ENCODE assay signal across 33 cellular contexts in the genomic region with DNA sequence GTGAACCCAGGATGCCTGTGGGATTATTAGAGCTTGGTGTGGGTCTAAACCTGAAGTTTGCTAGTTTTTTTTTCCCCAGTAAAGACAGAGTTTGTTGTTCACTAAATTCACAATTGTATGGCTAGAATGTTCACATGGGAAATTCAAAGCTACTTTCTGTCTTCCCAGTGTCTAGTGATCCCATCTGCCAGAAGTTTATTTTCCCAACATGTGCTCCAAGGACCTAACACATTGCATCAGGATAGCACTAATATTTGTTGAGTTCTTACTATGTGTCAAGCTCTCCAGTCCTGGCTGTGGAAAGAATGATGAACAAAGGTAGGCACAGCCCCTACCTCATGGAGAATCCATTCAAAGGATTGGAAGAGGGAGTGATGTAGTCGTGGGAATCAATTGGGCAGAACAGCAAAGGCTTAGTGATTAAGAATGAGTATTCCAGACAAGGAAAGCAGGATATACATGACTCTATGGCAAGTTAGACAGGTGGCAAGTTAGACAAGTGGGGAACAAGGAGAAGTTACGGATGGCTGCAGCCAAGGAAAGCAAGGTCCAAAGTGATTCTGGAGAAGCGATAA.
"Had no signal": no experiment of that assay in that cellular context is flagged by ENCODE, and none has a peak within 500 bp of the region (broad histone marks: within the 10 kb centered on the region; RNA-seq: fewer than 3 reads in every experiment).

No MANE protein-coding gene starts in this region.

- H3K36me3 Mint-ChIP-seq: activated naive CD4-positive, alpha-beta T cell treated with anti-CD3 and anti-CD28 coated beads, Interleukin-2, amount 10 ng/mL, durations not matched to agents 7 days and 5 days; activated naive CD8-positive, alpha-beta T cell treated with anti-CD3 and anti-CD28 coated beads, Interleukin-2, amount 10 ng/mL, durations not matched to agents 7 days and 5 days; naive thymus-derived CD4-positive, alpha-beta T cell; stimulated activated memory B cell treated with anti-CD40 and anti-IgM and Interleukin-4, amounts not matched to agents 10 μg/mL and 1 μg/mL and 100 μg/mL, for 72 hours had no signal

- H3K4me1 ChIP-seq: ascending aorta, esophagus muscularis mucosa, pancreas, prostate gland, sigmoid colon, upper lobe of left lung, vagina had no signal

- H3K27ac ChIP-seq: ascending aorta, brain microvascular endothelial cell, esophagus muscularis mucosa, pancreas, prostate gland, sigmoid colon, upper lobe of left lung, vagina, WERI-Rb-1 had no signal

- H3K4me3 ChIP-seq: ascending aorta, esophagus muscularis mucosa, pancreas, prostate gland, sigmoid colon, smooth muscle cell, upper lobe of left lung, vagina had no signal

- H3K4me2 ChIP-seq: smooth muscle cell had no signal

- H3K36me3 ChIP-seq: ascending aorta, brain microvascular endothelial cell, esophagus muscularis mucosa, pancreas, prostate gland, sigmoid colon, upper lobe of left lung, vagina, WERI-Rb-1 had no signal

- H3K4me3 Mint-ChIP-seq: activated naive CD4-positive, alpha-beta T cell treated with anti-CD3 and anti-CD28 coated beads, Interleukin-2, amount 10 ng/mL, durations not matched to agents 7 days and 5 days; activated naive CD8-positive, alpha-beta T cell treated with anti-CD3 and anti-CD28 coated beads, Interleukin-2, amount 10 ng/mL, durations not matched to agents 7 days and 5 days; activated T-helper 1 cell treated with anti-CD3 and anti-CD28 coated beads, Interleukin-12 subunit alpha, Interleukin-12 subunit beta, Interleukin-2, Interleukin-4 antibody, amounts not matched to agents 30 ng/mL and 10 ng/mL and 1 ng/mL, durations not matched to agents 14 hours and 24 hours and 36 hours; naive thymus-derived CD4-positive, alpha-beta T cell; stimulated activated memory B cell treated with anti-CD40 and anti-IgM and Interleukin-4, amounts not matched to agents 10 μg/mL and 1 μg/mL and 100 μg/mL, for 72 hours; stimulated activated naive CD8-positive, alpha-beta T cell treated with anti-CD3 and anti-CD28 coated beads, Interleukin-15, amount 100 ng/mL, for 72 hours had no signal

- H3K4me1 Mint-ChIP-seq: activated naive CD4-positive, alpha-beta T cell treated with anti-CD3 and anti-CD28 coated beads, Interleukin-2, amount 10 ng/mL, durations not matched to agents 7 days and 5 days; activated naive CD8-positive, alpha-beta T cell treated with anti-CD3 and anti-CD28 coated beads, Interleukin-2, amount 10 ng/mL, durations not matched to agents 7 days and 5 days; naive thymus-derived CD4-positive, alpha-beta T cell; stimulated activated memory B cell treated with anti-CD40 and anti-IgM and Interleukin-4, amounts not matched to agents 10 μg/mL and 1 μg/mL and 100 μg/mL, for 72 hours; stimulated activated naive CD8-positive, alpha-beta T cell treated with anti-CD3 and anti-CD28 coated beads, Interleukin-15, amount 100 ng/mL, for 72 hours had no signal

- H3K27ac Mint-ChIP-seq: activated naive CD4-positive, alpha-beta T cell treated with anti-CD3 and anti-CD28 coated beads, Interleukin-2, amount 10 ng/mL, durations not matched to agents 7 days and 5 days; activated naive CD8-positive, alpha-beta T cell treated with anti-CD3 and anti-CD28 coated beads, Interleukin-2, amount 10 ng/mL, durations not matched to agents 7 days and 5 days; activated T-helper 1 cell treated with anti-CD3 and anti-CD28 coated beads, Interleukin-12 subunit alpha, Interleukin-12 subunit beta, Interleukin-2, Interleukin-4 antibody, amounts not matched to agents 30 ng/mL and 10 ng/mL and 1 ng/mL, durations not matched to agents 14 hours and 24 hours and 36 hours; naive thymus-derived CD4-positive, alpha-beta T cell; stimulated activated memory B cell treated with anti-CD40 and anti-IgM and Interleukin-4, amounts not matched to agents 10 μg/mL and 1 μg/mL and 100 μg/mL, for 72 hours; stimulated activated naive CD8-positive, alpha-beta T cell treated with anti-CD3 and anti-CD28 coated beads, Interleukin-15, amount 100 ng/mL, for 72 hours had no signal

- H3K9me3 Mint-ChIP-seq: activated naive CD4-positive, alpha-beta T cell treated with anti-CD3 and anti-CD28 coated beads, Interleukin-2, amount 10 ng/mL, durations not matched to agents 7 days and 5 days; activated naive CD8-positive, alpha-beta T cell treated with anti-CD3 and anti-CD28 coated beads, Interleukin-2, amount 10 ng/mL, durations not matched to agents 7 days and 5 days had no signal

- DNase-seq: activated CD4-positive, alpha-beta T cell treated with anti-CD3 and anti-CD28 coated beads for 48 hours; activated CD4-positive, alpha-beta T cell treated with anti-CD3 and anti-CD28 coated beads, Interleukin-2, amount 50 U/mL, for 48 hours; activated CD8-positive, alpha-beta memory T cell treated with anti-CD3 and anti-CD28 coated beads, Interleukin-2, amount 50 U/mL, for 4 hours; activated gamma-delta T cell; activated naive CD4-positive, alpha-beta T cell treated with anti-CD3 and anti-CD28 coated beads, Interleukin-2, amount 10 ng/mL, durations not matched to agents 7 days and 5 days; activated naive CD8-positive, alpha-beta T cell treated with anti-CD3 and anti-CD28 coated beads, Interleukin-2, amount 10 ng/mL, durations not matched to agents 7 days and 5 days; activated T-cell treated with anti-CD3 and anti-CD28 coated beads, Interleukin-2, amount 50 U/mL, for 1 hour; brain microvascular endothelial cell; central memory CD4-positive, alpha-beta T cell; glutamatergic neuron; islet precursor cell; midbrain; naive thymus-derived CD4-positive, alpha-beta T cell; pancreas; sigmoid colon; stimulated activated CD4-positive, alpha-beta T cell treated with anti-CD3 and anti-CD28 coated beads, Interleukin-1b, Interleukin-23, amount 100 ng/mL, for 48 hours; stimulated activated CD4-positive, alpha-beta T cell treated with anti-CD3 and anti-CD28 coated beads, Interleukin-4, amount 100 ng/mL, for 4 hours; stimulated activated CD8-positive, alpha-beta memory T cell treated with anti-CD3 and anti-CD28 coated beads, Interleukin-4, amount 100 ng/mL, for 48 hours; stimulated activated naive CD8-positive, alpha-beta T cell treated with anti-CD3 and anti-CD28 coated beads, Interleukin-15, amount 100 ng/mL, for 72 hours; substantia nigra; T-helper 9 cell; upper lobe of left lung; WERI-Rb-1 had no signal

- H3K27me3 Mint-ChIP-seq: activated naive CD4-positive, alpha-beta T cell treated with anti-CD3 and anti-CD28 coated beads, Interleukin-2, amount 10 ng/mL, durations not matched to agents 7 days and 5 days; activated naive CD8-positive, alpha-beta T cell treated with anti-CD3 and anti-CD28 coated beads, Interleukin-2, amount 10 ng/mL, durations not matched to agents 7 days and 5 days; stimulated activated memory B cell treated with anti-CD40 and anti-IgM and Interleukin-4, amounts not matched to agents 10 μg/mL and 1 μg/mL and 100 μg/mL, for 72 hours; stimulated activated naive CD8-positive, alpha-beta T cell treated with anti-CD3 and anti-CD28 coated beads, Interleukin-15, amount 100 ng/mL, for 72 hours had no signal

- H3K27me3 ChIP-seq: ascending aorta, brain microvascular endothelial cell, esophagus muscularis mucosa, pancreas, sigmoid colon, upper lobe of left lung, vagina had no signal

- FAIRE-seq: endothelial cell of umbilical vein, frontal cortex, pancreas, TTC549 had no signal

- H3K9me3 ChIP-seq: ascending aorta, esophagus muscularis mucosa, pancreas, prostate gland, sigmoid colon, upper lobe of left lung, vagina had no signal
